Comparison of ENCODE assay signal across 8 cellular contexts in genomic region chr17:4998027-4998665, GRCh38. TPM values are rescaled to one million over a fixed set of nuclear protein-coding genes. Genes with fewer than 3 reads are reported as not detected.
A peak's percentile ranks its signal among the peaks of the same experiment; 100 is the strongest.
DNase-seq lines count a peak whose midpoint lies in the region; ATAC-seq and TF ChIP-seq lines count a peak whose summit lies in the region.

No MANE protein-coding gene starts in this region.

- H3K4me1 ChIP-seq in neural progenitor cell: peaks cover 16% of the 10 kb centered on the region

- H3F3A ChIP-seq in neural progenitor cell (ENCODE audit: low read depth): no peaks in the 10 kb centered on the region

- POLR2A ChIA-PET in WTC11 (lab: Charles Lee): interaction anchor here (1.0 to 2.0 kb wide), 2 partner anchors 31 to 58 kb away, joined by 3 to 11 read pairs; partner anchors contain the start of genes RNF167, SLC25A11 and SPAG7

- peaks cover 23% of the 10 kb centered on the region for H3K79me2 ChIP-seq in neural progenitor cell (ENCODE audit: low read depth)

- H3K27ac ChIP-seq in neural progenitor cell: no peak overlapping the region

- H3K36me3 ChIP-seq in neural progenitor cell: no peaks in the 10 kb centered on the region

- H3K9me3 Mint-ChIP-seq in WTC11 (no peaks in the 10 kb centered on the region), neural progenitor cell (no peaks in the 10 kb centered on the region)

- H3K4me3 Mint-ChIP-seq in WTC11 (peak overlapping the region; percentile 87), neural progenitor cell (peak overlapping the region; percentile 91)

- ATAC-seq in GM18867 (IDR thresholded peaks at IDR 0.05; ENCODE audit: unreplicated experiment): peak; percentile 12
- ATAC-seq in HG02973 (IDR thresholded peaks at IDR 0.05; ENCODE audit: unreplicated experiment): peak; percentile 13
- ATAC-seq in WTC11: peak; percentile 7
- no peak for ATAC-seq in GM18519 (IDR thresholded peaks at IDR 0.05; ENCODE audit: low FRiP score, unreplicated experiment)

- peaks cover 24% of the 10 kb centered on the region for H3K27me3 Mint-ChIP-seq in WTC11 (ENCODE audit: low read depth)
- H3K27me3 Mint-ChIP-seq in neural progenitor cell (ENCODE audit: insufficient read depth, low read depth): peaks cover 10% of the 10 kb centered on the region

- no peaks in the 10 kb centered on the region for H3K9me3 ChIP-seq in neural progenitor cell (ENCODE audit: low read depth)

- peaks cover 18% of the 10 kb centered on the region for H4K20me1 ChIP-seq in neural progenitor cell (ENCODE audit: low read depth)

- peak overlapping the region; percentile 93 for H3K4me2 ChIP-seq in neural progenitor cell

- H3K36me3 Mint-ChIP-seq in WTC11 (peaks cover 19% of the 10 kb centered on the region), neural progenitor cell (peaks cover 16% of the 10 kb centered on the region)

- DNase-seq in WTC11 (ENCODE audit: low spot score) (peak; percentile 74), fibroblast of pulmonary artery (ENCODE audit: low read depth) (no peak), neural progenitor cell (ENCODE audit: low spot score) (peak; percentile 90), middle frontal gyrus (ENCODE audit: extremely low spot score, low spot score) (no peak), NCI-H1694 treated with DMSO at 0.1 percent for 48 hours (lab: John Stamatoyannopoulos, UW) (no peak)

- no peak overlapping the region for H3K27ac Mint-ChIP-seq in WTC11
- H3K27ac Mint-ChIP-seq in neural progenitor cell: no peak overlapping the region

- peak overlapping the region; percentile 20 for H3K9ac ChIP-seq in neural progenitor cell

- CTCF ChIA-PET in WTC11 (lab: Charles Lee): interaction anchor here (0.9 to 2.3 kb wide), 7 partner anchors 10 to 89 kb away, joined by 3 to 17 read pairs (median 6); partner anchors contain the start of genes CAMTA2, ENO3 and SPAG7

- TF ChIP-seq CTCF in WTC11 (IDR thresholded peaks at IDR 0.05) (no peak), fibroblast of pulmonary artery (IDR thresholded peaks at IDR 0.05; ENCODE audit: low read length, missing control alignments) (no peak), neural progenitor cell (IDR thresholded peaks at IDR 0.05) (no peak)

- peak overlapping the region; percentile 84 for H2AFZ ChIP-seq in neural progenitor cell (replicated peaks)

- H3K4me3 ChIP-seq in fibroblast of pulmonary artery (replicated peaks; ENCODE audit: low read depth, low read length) (peak overlapping the region; percentile 90), neural progenitor cell (peak overlapping the region; percentile 92)

- peaks cover 32% of the 10 kb centered on the region for H3K27me3 ChIP-seq in neural progenitor cell

- peaks cover 16% of the 10 kb centered on the region for H3K4me1 Mint-ChIP-seq in WTC11
- H3K4me1 Mint-ChIP-seq in neural progenitor cell: peaks cover 10% of the 10 kb centered on the region

TF ChIP-seq in WTC11, 78 proteins besides CTCF, POLR2A, EP300 and RAD21:
- TF ChIP-seq USF2 (CRISPR knock-in tag; IDR thresholded peaks at IDR 0.05) (peak; percentile 4; the same call in 1 of the 2 replicates), E2F5 (CRISPR knock-in tag; IDR thresholded peaks at IDR 0.05) (0 out of 2 replicates have a peak, but pooled peaks have one; percentile 13), ETV6 (CRISPR knock-in tag; IDR thresholded peaks at IDR 0.05) (no peak)

RNA-seq across cellular contexts. Expression of gene KIF1C, which starts 0.4 kb away (rescaled TPM):
- total RNA-seq in WTC11 (2021): 112 to 130 TPM (median 115 TPM) in 3 replicates
- total RNA-seq in neural progenitor cell (ENCODE audit: low replicate concordance): 22.1 and 22.2 TPM in 2 replicates

RNA-seq across cellular contexts. Expression of gene INCA1, which starts 0.8 kb away (rescaled TPM):
- total RNA-seq in WTC11 (2021) (0.61 to 1.1 TPM (median 1.1 TPM) in 3 replicates), neural progenitor cell (ENCODE audit: low replicate concordance) (0.28 and 0.52 TPM in 2 replicates)

RNA-seq across cellular contexts. Expression of gene CAMTA2, which starts 10.7 kb away (rescaled TPM):
- total RNA-seq in WTC11 (2021) (9.2 to 14.2 TPM (median 12.3 TPM) in 3 replicates), neural progenitor cell (ENCODE audit: low replicate concordance) (0.34 and 1.8 TPM in 2 replicates)

RNA-seq across cellular contexts. Expression of gene SPAG7, which starts 30.5 kb away (rescaled TPM):
- 97.3 to 103 TPM (median 101 TPM) in 3 replicates for total RNA-seq in WTC11 (2021)
- total RNA-seq in neural progenitor cell (ENCODE audit: low replicate concordance): 79.7 and 97.6 TPM in 2 replicates

RNA-seq across cellular contexts. Expression of gene SLC52A1, which starts 37.1 kb away (rescaled TPM):
- total RNA-seq in WTC11 (2021) (0.78 to 1.1 TPM (median 0.99 TPM) in 3 replicates), neural progenitor cell (ENCODE audit: low replicate concordance) (0.31 TPM in 1 of 2 replicates, not detected in the other)

Comparison
In these comparisons a context has a peak if more than half of its experiments do, and no peak if none do; other contexts are left out.
1. DNase-seq: peak in WTC11 (single experiment) and neural progenitor cell (single experiment); none in fibroblast of pulmonary artery (single experiment), middle frontal gyrus (single experiment) and NCI-H1694 treated with DMSO at 0.1 percent for 48 hours (single experiment).